Comparison of ENCODE assay signal across 18 cellular contexts in the genomic region with DNA sequence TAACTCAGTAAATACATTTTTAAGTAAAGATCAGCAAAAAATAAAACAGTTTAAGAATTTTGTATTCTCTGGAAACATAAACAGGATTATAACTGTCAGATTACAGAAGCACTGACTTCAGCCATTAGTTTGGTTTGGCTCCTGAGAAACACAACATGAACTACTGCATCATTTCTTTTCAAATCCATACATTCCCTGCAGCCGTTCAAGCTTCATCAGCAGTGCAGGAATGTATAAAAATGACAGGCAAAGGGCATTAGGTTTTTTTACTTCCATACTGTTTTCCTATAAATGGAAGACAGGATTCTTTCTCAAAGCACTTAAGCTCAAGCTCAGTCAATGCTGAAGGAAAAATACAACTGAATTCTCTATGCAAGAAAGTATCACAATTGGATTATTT. TPM values are rescaled to one million over a fixed set of nuclear protein-coding genes. Genes with fewer than 3 reads are reported as not detected.
"Had no signal": no experiment of that assay in that cellular context is flagged by ENCODE, and none has a peak within 500 bp of the region (broad histone marks: within the 10 kb centered on the region; RNA-seq: fewer than 3 reads in every experiment).

No MANE protein-coding gene starts in this region.

- H3K4me1 ChIP-seq: prostate gland had no signal

- DNase-seq: activated CD4-positive, alpha-beta T cell treated with anti-CD3 and anti-CD28 coated beads, Interleukin-2, amount 10 ng/mL, durations not matched to agents 24 days and 14 days; activated CD8-positive, alpha-beta T cell treated with anti-CD3 and anti-CD28 coated beads for 36 hours; activated naive CD4-positive, alpha-beta T cell treated with Interleukin-2 at 50 U/mL for 16 hours; activated naive CD8-positive, alpha-beta T cell treated with anti-CD3 and anti-CD28 coated beads, Interleukin-2, amount 10 ng/mL, durations not matched to agents 7 days and 5 days; activated T-cell treated with anti-CD3 and anti-CD28 coated beads, Interleukin-2, amount 50 U/mL, for 1 hour; anterior cingulate cortex; erythroblast; foreskin melanocyte; head of caudate nucleus; kidney glomerular epithelial cell; left ventricle myocardium inferior; mammary epithelial cell; midbrain; stimulated activated CD4-positive, alpha-beta T cell treated with anti-CD3 and anti-CD28 coated beads, Interleukin-4, amount 100 ng/mL, for 24 hours; stomach; T1000 had no signal

- H3K27me3 ChIP-seq: stomach had no signal

- H3K27ac ChIP-seq: coronary artery, left ventricle myocardium inferior, prostate gland, stomach had no signal

- H3K4me3 ChIP-seq: coronary artery, left ventricle myocardium inferior, prostate gland, stomach had no signal

- H3K36me3 ChIP-seq: left ventricle myocardium inferior, prostate gland had no signal

RNA-seq across cellular contexts. Expression of a gene that starts 4.2 kb away (rescaled TPM):
- polyA plus RNA-seq: mammary epithelial cell had no signal
